Comparison of ENCODE assay signal across 19 cellular contexts in the genomic region with DNA sequence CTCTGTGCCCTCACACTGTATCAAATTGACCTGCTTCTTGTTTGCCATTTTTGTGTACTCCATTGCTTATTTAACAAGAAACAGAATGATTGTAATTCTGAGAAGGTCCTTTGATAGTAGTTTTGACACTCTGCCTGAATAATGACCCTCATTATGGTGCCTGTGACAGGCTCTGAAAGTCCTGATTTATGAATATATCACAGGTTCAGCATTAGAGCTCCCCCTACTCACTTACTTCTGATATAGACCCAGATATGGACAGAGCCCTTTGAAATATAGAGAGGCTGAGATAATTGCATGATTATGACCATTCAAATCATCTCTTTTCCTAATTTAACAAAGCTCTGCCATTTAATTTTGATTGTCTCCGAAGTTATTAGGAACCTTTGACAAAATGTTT.
"Had no signal": no experiment of that assay in that cellular context is flagged by ENCODE, and none has a peak within 500 bp of the region (broad histone marks: within the 10 kb centered on the region; RNA-seq: fewer than 3 reads in every experiment).

No MANE protein-coding gene starts in this region.

- H3K36me3 Mint-ChIP-seq: activated naive CD4-positive, alpha-beta T cell treated with anti-CD3 and anti-CD28 coated beads, Interleukin-2, amount 50 U/mL, for 24 hours; naive thymus-derived CD8-positive, alpha-beta T cell had no signal

- H3K9me3 Mint-ChIP-seq: immature natural killer cell; naive thymus-derived CD8-positive, alpha-beta T cell had no signal

- H3K9ac ChIP-seq: parathyroid adenoma had no signal

- H3K27ac Mint-ChIP-seq: activated naive CD4-positive, alpha-beta T cell treated with anti-CD3 and anti-CD28 coated beads, Interleukin-2, amount 50 U/mL, for 24 hours; immature natural killer cell; naive thymus-derived CD8-positive, alpha-beta T cell; stimulated activated naive CD8-positive, alpha-beta T cell treated with anti-CD3 and anti-CD28 coated beads, Interleukin-15, amount 100 ng/mL, for 72 hours had no signal

- H3K27me3 ChIP-seq: esophagus muscularis mucosa, heart right ventricle, neutrophil, right lobe of liver, suprapubic skin, transverse colon, uterus had no signal

- H3K27ac ChIP-seq: esophagus muscularis mucosa, heart right ventricle, neutrophil, parathyroid adenoma, right lobe of liver, suprapubic skin, transverse colon, uterus had no signal

- H2AFZ ChIP-seq: parathyroid adenoma had no signal

- ATAC-seq: heart right ventricle; naive thymus-derived CD8-positive, alpha-beta T cell; right lobe of liver; stimulated activated naive CD8-positive, alpha-beta T cell treated with anti-CD3 and anti-CD28 coated beads, Interleukin-15, amount 100 ng/mL, for 72 hours had no signal

- H3K4me3 ChIP-seq: esophagus muscularis mucosa, heart right ventricle, right lobe of liver, suprapubic skin, transverse colon, uterus had no signal

- H3K4me1 ChIP-seq: esophagus muscularis mucosa, heart right ventricle, parathyroid adenoma, right lobe of liver, suprapubic skin, transverse colon, uterus had no signal

- DNase-seq: activated CD4-positive, alpha-beta T cell treated with anti-CD3 and anti-CD28 coated beads, Interleukin-2, amount 50 U/mL, for 48 hours; activated gamma-delta T cell; effector memory CD4-positive, alpha-beta T cell; heart right ventricle; immature natural killer cell; mesenchymal stem cell; naive thymus-derived CD8-positive, alpha-beta T cell; right lobe of liver; small intestine; stimulated activated CD4-positive, alpha-beta T cell treated with anti-CD3 and anti-CD28 coated beads, Interleukin-15, amount 100 ng/mL, for 24 hours; stimulated activated CD4-positive, alpha-beta T cell treated with anti-CD3 and anti-CD28 coated beads, Interleukin-2, amount 100 ng/mL, for 48 hours; stimulated activated naive CD8-positive, alpha-beta T cell treated with anti-CD3 and anti-CD28 coated beads, Interleukin-15, amount 100 ng/mL, for 72 hours; transverse colon; uterus had no signal

- H3K79me2 ChIP-seq: parathyroid adenoma had no signal

- H3K4me1 Mint-ChIP-seq: activated naive CD4-positive, alpha-beta T cell treated with anti-CD3 and anti-CD28 coated beads, Interleukin-2, amount 50 U/mL, for 24 hours; immature natural killer cell; naive thymus-derived CD8-positive, alpha-beta T cell; stimulated activated naive CD8-positive, alpha-beta T cell treated with anti-CD3 and anti-CD28 coated beads, Interleukin-15, amount 100 ng/mL, for 72 hours had no signal

- H3K27me3 Mint-ChIP-seq: stimulated activated naive CD8-positive, alpha-beta T cell treated with anti-CD3 and anti-CD28 coated beads, Interleukin-15, amount 100 ng/mL, for 72 hours had no signal

- H3K9me3 ChIP-seq: esophagus muscularis mucosa, neutrophil, right lobe of liver, suprapubic skin, transverse colon, uterus had no signal

- H3K36me3 ChIP-seq: esophagus muscularis mucosa, heart right ventricle, neutrophil, right lobe of liver, suprapubic skin, transverse colon, uterus had no signal

- H3K4me3 Mint-ChIP-seq: activated naive CD4-positive, alpha-beta T cell treated with anti-CD3 and anti-CD28 coated beads, Interleukin-2, amount 50 U/mL, for 24 hours; immature natural killer cell; naive thymus-derived CD8-positive, alpha-beta T cell; stimulated activated naive CD8-positive, alpha-beta T cell treated with anti-CD3 and anti-CD28 coated beads, Interleukin-15, amount 100 ng/mL, for 72 hours had no signal
